Comparison of ENCODE assay signal across 28 cellular contexts in the genomic region with DNA sequence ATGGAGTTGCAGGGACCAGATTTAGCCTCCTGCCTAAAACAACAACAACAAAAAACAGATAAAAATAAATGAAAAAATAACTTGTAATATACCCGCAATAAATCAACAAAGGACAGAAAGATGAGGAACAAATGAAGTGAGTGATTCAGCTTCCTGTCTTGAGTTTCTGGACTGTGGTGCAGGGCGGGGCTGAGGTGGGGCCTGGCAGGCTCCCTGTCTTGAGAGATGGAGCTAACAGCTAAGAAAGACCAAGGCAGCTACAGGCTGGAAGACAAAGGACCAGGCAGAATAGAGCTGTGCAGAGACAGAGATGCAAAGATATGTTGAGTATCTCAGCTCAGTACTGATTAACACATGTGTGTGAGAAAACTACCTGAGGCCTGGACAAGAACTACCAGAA.
"Had no signal": no experiment of that assay in that cellular context is flagged by ENCODE, and none has a peak within 500 bp of the region (broad histone marks: within the 10 kb centered on the region; RNA-seq: fewer than 3 reads in every experiment).

No MANE protein-coding gene starts in this region.

- H3K4me3 ChIP-seq: body of pancreas had no signal

- DNase-seq: activated CD4-positive, alpha-beta T cell treated with anti-CD3 and anti-CD28 coated beads, Interleukin-2, amount 10 ng/mL, durations not matched to agents 24 days and 14 days; activated CD4-positive, alpha-beta T cell treated with anti-CD3 and anti-CD28 coated beads, Interleukin-2, amount 50 U/mL, for 4 hours; activated CD8-positive, alpha-beta T cell treated with anti-CD3 and anti-CD28 coated beads for 36 hours; activated gamma-delta T cell; activated naive CD4-positive, alpha-beta T cell treated with Interleukin-2 at 50 U/mL for 16 hours; activated naive CD8-positive, alpha-beta T cell treated with anti-CD3 and anti-CD28 coated beads, Interleukin-2, amount 10 ng/mL, durations not matched to agents 7 days and 5 days; activated T-cell treated with anti-CD3 and anti-CD28 coated beads, Interleukin-2, amount 50 U/mL, for 24 hours; body of pancreas; central memory CD4-positive, alpha-beta T cell; Kasumi-1; KG1; NCI-H1048; NCI-H1105 treated with DMSO at 0.1 percent for 48 hours; NCI-H1436; NCI-H1694; NCI-H1930; NCI-H2081 treated with DMSO at 0.1 percent for 48 hours; NCI-H226; NCI-H446 treated with DMSO at 0.1 percent for 48 hours; NCI-H524; NCI-H69; NCI-H82; SIG-M5; T-cell; T-helper 17 cell had no signal

- H3K27ac ChIP-seq: body of pancreas had no signal

- FAIRE-seq: astrocyte, colon, TTC549 had no signal

- H3K27me3 ChIP-seq: body of pancreas had no signal

- H3K4me1 ChIP-seq: body of pancreas had no signal

- H3K9me3 ChIP-seq: body of pancreas had no signal
